8 cellular contexts compared by ENCODE assay signal in the genomic region with DNA sequence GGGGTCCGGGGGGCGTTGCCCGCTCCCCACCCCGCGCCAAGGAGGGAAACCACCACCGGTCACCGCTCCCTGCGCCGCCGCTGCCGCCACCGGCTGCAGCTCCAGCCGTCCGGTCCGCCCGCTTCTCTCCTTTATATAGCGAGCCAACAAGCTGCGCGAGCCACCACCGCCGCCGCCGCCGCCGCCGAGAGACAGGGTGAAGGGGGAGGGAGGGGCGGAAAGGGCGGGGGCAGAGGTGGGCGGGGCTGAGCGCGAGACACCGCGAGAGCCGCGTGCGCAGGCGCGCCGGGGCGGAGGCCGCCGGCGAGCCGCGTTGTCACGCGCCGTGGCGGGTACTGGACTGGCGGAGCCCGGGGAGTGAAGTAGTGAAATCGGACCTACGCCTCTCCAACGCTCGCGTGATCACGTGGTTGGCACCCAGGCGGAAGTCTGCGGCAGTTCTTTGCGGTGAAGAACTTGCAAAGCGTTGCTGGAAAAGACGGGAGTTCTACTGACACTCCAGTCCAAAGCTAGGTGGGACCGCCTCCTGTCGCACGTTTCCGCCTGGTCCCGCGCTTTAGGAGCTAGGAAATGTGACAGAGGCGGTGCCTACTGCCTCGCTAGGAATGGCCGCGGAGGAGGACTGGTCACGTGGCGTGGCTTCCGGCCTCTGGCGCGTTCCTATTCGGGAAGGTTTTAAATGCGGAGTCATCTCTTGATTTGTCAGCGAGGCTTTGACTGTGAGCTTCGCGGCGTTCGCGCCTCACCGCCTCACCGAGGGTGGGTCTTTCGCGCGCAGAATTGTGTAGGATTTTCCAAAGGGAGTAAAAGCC. TPM values are rescaled to one million over a fixed set of nuclear protein-coding genes. Genes with fewer than 3 reads are reported as not detected.
DNase-seq lines count a peak whose midpoint lies in the region; ATAC-seq and TF ChIP-seq lines count a peak whose summit lies in the region.

Gene GTF2A1 (minus strand): TSS at position 193 of the 812 bp plus-strand sequence. CDS start 441 bp downstream, outside the sequence.

- H3K27me3 Mint-ChIP-seq in WTC11 (ENCODE audit: low read depth), result peaks cover 4% of the 10 kb centered on the region; the same call in 1 of the 2 replicates

- ATAC-seq in GM18909 (IDR thresholded peaks at IDR 0.05; ENCODE audit: poor library complexity, unreplicated experiment) (peak; percentile 80), HG03175 (IDR thresholded peaks at IDR 0.05; ENCODE audit: unreplicated experiment) (peak; percentile 79), WTC11 (peak; percentile 81)

- H3K36me3 ChIP-seq in smooth muscle cell (ENCODE audit: low read depth), result no peaks in the 10 kb centered on the region

- H3K27ac Mint-ChIP-seq in WTC11, result peak within 1 kb of the TSS; percentile 99

- peak within 1 kb of the TSS; percentile 96 for H3K4me3 Mint-ChIP-seq in WTC11

- peak within 1 kb of the TSS; percentile 73 for H2AFZ ChIP-seq in smooth muscle cell (ENCODE audit: low read depth)

- H3K36me3 Mint-ChIP-seq in WTC11, result peaks cover 10% of the 10 kb centered on the region

- peaks cover 15% of the 10 kb centered on the region for H3F3A ChIP-seq in smooth muscle cell (ENCODE audit: low read depth)

- no peaks in the 10 kb centered on the region for H3K9me3 Mint-ChIP-seq in WTC11

- peak within 1 kb of the TSS; percentile 90 for H3K4me2 ChIP-seq in smooth muscle cell

- H3K4me1 Mint-ChIP-seq in WTC11, result peaks cover 31% of the 10 kb centered on the region

- H3K27ac ChIP-seq in AG04450 (ENCODE audit: low read depth, low read length) (peak within 1 kb of the TSS; percentile 100), smooth muscle cell (ENCODE audit: low read depth) (peak within 1 kb of the TSS; percentile 100)

- H3K4me3 ChIP-seq in AG04450 (ENCODE audit: low read depth, low read length) (peak within 1 kb of the TSS; percentile 89), cardiac fibroblast (replicated peaks in 1 of 2; ENCODE audit: low read depth in 2 of 2, low read length in 2 of 2) (peak within 1 kb of the TSS; percentile 78 to 80), smooth muscle cell (peak within 1 kb of the TSS; percentile 98)

- CTCF ChIA-PET in AG04450 (lab: Charles Lee), result interaction anchor here (0.6 to 1.2 kb wide), 3 partner anchors 43 to 244 kb away, joined by 3 to 5 read pairs (median 5); no protein-coding TSS in a partner anchor
- CTCF ChIA-PET in WTC11 (lab: Charles Lee), result interaction anchor here (0.6 to 1.0 kb wide), 4 partner anchors 48 to 313 kb away, joined by 3 to 4 read pairs (median 3); partner anchors contain the start of gene SEL1L

- H3K27me3 ChIP-seq in AG04450 (ENCODE audit: control insufficient read depth, insufficient read depth, low read length) (no peaks in the 10 kb centered on the region), smooth muscle cell (ENCODE audit: low read depth) (no peaks in the 10 kb centered on the region)

- H3K9me3 ChIP-seq in AG04450 (ENCODE audit: control insufficient read depth, insufficient read depth, low read length) (no peaks in the 10 kb centered on the region), smooth muscle cell (replicated peaks; ENCODE audit: low read depth) (no peaks in the 10 kb centered on the region)

- H3K4me1 ChIP-seq in smooth muscle cell (ENCODE audit: low read depth), result peaks cover 25% of the 10 kb centered on the region

- no peak for TF ChIP-seq CTCF in AG04450 (IDR thresholded peaks at IDR 0.05; ENCODE audit: low read depth, low read length)
- TF ChIP-seq CTCF in WTC11 (IDR thresholded peaks at IDR 0.05), result no peak
- TF ChIP-seq CTCF in cardiac fibroblast (IDR thresholded peaks at IDR 0.05; ENCODE audit: low read depth, low read length), result no peak
- TF ChIP-seq CTCF in smooth muscle cell (IDR thresholded peaks at IDR 0.05; ENCODE audit: borderline replicate concordance, insufficient read depth, poor library complexity, severe bottlenecking), result no peak

- H4K20me1 ChIP-seq in smooth muscle cell (ENCODE audit: low read depth), result peaks cover 30% of the 10 kb centered on the region

- H3K79me2 ChIP-seq in smooth muscle cell (ENCODE audit: low read depth), result peaks cover 31% of the 10 kb centered on the region

- WGBS in smooth muscle cell (ENCODE audit: low lambda C conversion rate), result 1% methylated on average over 53 of the region's 90 CpGs

- POLR2A ChIA-PET in AG04450 (lab: Yijun Ruan, JAX), result interaction anchor here (0.5 to 1.8 kb wide), 20 partner anchors 20 to 1794 kb away, joined by 3 to 15 read pairs (median 4); partner anchors contain the start of gene SEL1L
- POLR2A ChIA-PET in WTC11 (lab: Charles Lee), result interaction anchor here (0.6 to 1.8 kb wide), 16 partner anchors 16 to 457 kb away, joined by 3 to 18 read pairs (median 4); partner anchors contain the start of genes SEL1L and TSHR

- peak within 1 kb of the TSS; percentile 98 for H3K9ac ChIP-seq in smooth muscle cell (ENCODE audit: low read depth)

- DNase-seq in AG04450 (ENCODE audit: low read depth, low spot score) (peak; percentile 90), NCI-H226 (peak; percentile 93), WTC11 (ENCODE audit: low spot score) (peak; percentile 90), cardiac fibroblast (ENCODE audit: low read depth in 2 of 2) (peak; percentile 96 to 98), iPS-NIHi7 (ENCODE audit: extremely low spot score) (peak; percentile 86), smooth muscle cell (lab: John Stamatoyannopoulos, UW; ENCODE audit: unreplicated experiment) (peak; percentile 98)

TF ChIP-seq in WTC11, 78 proteins besides CTCF, POLR2A, EP300 and RAD21 (continues in another document):
- peak; percentile 89 for TF ChIP-seq ZNF532 (CRISPR knock-in tag; IDR thresholded peaks at IDR 0.05; ENCODE audit: borderline replicate concordance)
- no peak for TF ChIP-seq ZNF317 (CRISPR knock-in tag; IDR thresholded peaks at IDR 0.05; ENCODE audit: borderline replicate concordance, low read depth)
- TF ChIP-seq, protein P1, sequence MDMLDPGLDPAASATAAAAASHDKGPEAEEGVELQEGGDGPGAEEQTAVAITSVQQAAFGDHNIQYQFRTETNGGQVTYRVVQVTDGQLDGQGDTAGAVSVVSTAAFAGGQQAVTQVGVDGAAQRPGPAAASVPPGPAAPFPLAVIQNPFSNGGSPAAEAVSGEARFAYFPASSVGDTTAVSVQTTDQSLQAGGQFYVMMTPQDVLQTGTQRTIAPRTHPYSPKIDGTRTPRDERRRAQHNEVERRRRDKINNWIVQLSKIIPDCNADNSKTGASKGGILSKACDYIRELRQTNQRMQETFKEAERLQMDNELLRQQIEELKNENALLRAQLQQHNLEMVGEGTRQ (CRISPR knock-in tag; IDR thresholded peaks at IDR 0.05), result peak; percentile 98

RNA-seq across cellular contexts. Expression of gene GTF2A1, which starts in this region (rescaled TPM):
- polyA plus RNA-seq in AG04450 (2011; rRNA removed), result 22.9 and 24.5 TPM in 2 replicates
- polyA minus RNA-seq in AG04450 (2011; rRNA and poly(A)+ RNA removed), result 50.0 and 52.5 TPM in 2 replicates
- total RNA-seq in WTC11 (2021), result 44.3 to 49.0 TPM (median 45.2 TPM) in 3 replicates
- total RNA-seq in smooth muscle cell, result 39.4 and 40.7 TPM in 2 replicates
- 4.0 and 4.7 TPM in 2 replicates for polyA plus RNA-seq in smooth muscle cell

Comparison
In these comparisons a context has a peak if more than half of its experiments do, and no peak if none do; other contexts are left out.
1. Peak in every context shown above with its lines: DNase-seq, ATAC-seq, H3K4me3 ChIP-seq and H3K27ac ChIP-seq.